ENCODE assay signal across 13 cellular contexts in the genomic region with DNA sequence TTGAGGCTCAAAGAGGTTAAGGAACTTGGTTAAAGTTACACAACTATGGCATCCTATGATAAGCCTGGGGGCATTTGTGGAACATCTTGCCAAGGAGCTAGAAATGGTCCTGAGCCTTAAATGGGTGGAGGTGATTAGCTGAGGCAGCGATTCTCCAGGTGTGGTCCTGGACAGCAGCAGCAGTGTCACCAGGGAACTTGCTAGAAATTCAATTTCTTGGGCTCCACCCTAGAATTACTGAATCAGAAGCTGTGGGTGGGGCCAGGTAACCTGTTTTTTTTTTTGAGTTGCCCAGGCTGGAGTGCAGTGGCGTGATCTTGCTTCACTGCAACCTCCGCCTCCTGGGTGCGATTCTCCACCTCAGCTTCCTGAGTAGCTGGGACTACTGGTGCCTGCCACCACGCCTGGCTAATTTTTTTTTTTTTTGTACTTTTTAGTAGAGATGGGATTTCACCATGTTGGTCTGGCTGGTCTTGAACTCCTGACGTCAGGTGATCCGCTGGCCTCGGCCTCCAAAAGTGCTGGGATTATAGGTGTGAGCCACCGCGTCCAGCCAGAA.
"Had no signal": no experiment of that assay in that cellular context is flagged by ENCODE, and none has a peak within 500 bp of the region (broad histone marks: within the 10 kb centered on the region; RNA-seq: fewer than 3 reads in every experiment).

No MANE protein-coding gene starts in this region.

- H3K9me3 Mint-ChIP-seq: activated T-cell treated with anti-CD3 and anti-CD28 coated beads, Interleukin-2, amount 50 U/mL, for 72 hours; central memory CD8-positive, alpha-beta T cell; mesothelial cell of epicardium; natural killer cell; stimulated activated naive CD8-positive, alpha-beta T cell treated with anti-CD3 and anti-CD28 coated beads, Interleukin-15, Interleukin-2, amounts not matched to agents 100 ng/mL and 50 ng/mL, for 24 hours had no signal

- H3K36me3 ChIP-seq: ovary had no signal

- H3K27me3 Mint-ChIP-seq: central memory CD8-positive, alpha-beta T cell; stimulated activated naive CD8-positive, alpha-beta T cell treated with anti-CD3 and anti-CD28 coated beads, Interleukin-15, Interleukin-2, amounts not matched to agents 100 ng/mL and 50 ng/mL, for 24 hours had no signal

- H3K9me3 ChIP-seq: esophagus squamous epithelium, gastroesophageal sphincter, heart left ventricle, neutrophil, ovary, psoas muscle, right atrium auricular region, tibial nerve had no signal

- H3K27me3 ChIP-seq: esophagus squamous epithelium, gastroesophageal sphincter, heart left ventricle, neutrophil, ovary, right atrium auricular region, tibial nerve had no signal

- H3K4me3 Mint-ChIP-seq: activated T-cell treated with anti-CD3 and anti-CD28 coated beads, Interleukin-2, amount 50 U/mL, for 72 hours; central memory CD8-positive, alpha-beta T cell; mesothelial cell of epicardium; natural killer cell; stimulated activated naive CD8-positive, alpha-beta T cell treated with anti-CD3 and anti-CD28 coated beads, Interleukin-15, Interleukin-2, amounts not matched to agents 100 ng/mL and 50 ng/mL, for 24 hours had no signal

- H3K27ac ChIP-seq: gastroesophageal sphincter, heart left ventricle, neutrophil, ovary, psoas muscle, right atrium auricular region, tibial nerve had no signal

- H3K27ac Mint-ChIP-seq: activated T-cell treated with anti-CD3 and anti-CD28 coated beads, Interleukin-2, amount 50 U/mL, for 72 hours; mesothelial cell of epicardium; natural killer cell; stimulated activated naive CD8-positive, alpha-beta T cell treated with anti-CD3 and anti-CD28 coated beads, Interleukin-15, Interleukin-2, amounts not matched to agents 100 ng/mL and 50 ng/mL, for 24 hours had no signal

- H3K4me3 ChIP-seq: esophagus squamous epithelium, gastroesophageal sphincter, heart left ventricle, ovary, psoas muscle, right atrium auricular region, tibial nerve had no signal

- H3K36me3 Mint-ChIP-seq: natural killer cell had no signal
